1 cellular context compared by ENCODE assay signal in genomic region chr5:68406767-68407232, GRCh38.
A peak's percentile ranks its signal among the peaks of the same experiment; 100 is the strongest.
TF ChIP-seq lines count a peak whose summit lies in the region.

No MANE protein-coding gene starts in this region.

TF ChIP-seq in K562, 482 proteins besides CTCF, POLR2A, EP300 and RAD21 (continued from another document):
- no peak for TF ChIP-seq CEBPZ (IDR thresholded peaks at IDR 0.05; ENCODE audit: borderline replicate concordance, low read depth, low read length)
- TF ChIP-seq BHLHE40 (IDR thresholded peaks at IDR 0.05; ENCODE audit: low read length) = peak; percentile 28; the same call in 1 of the 2 replicates
- no peak for TF ChIP-seq DDX20 (tag; IDR thresholded peaks at IDR 0.05; ENCODE audit: low read depth)
- TF ChIP-seq CGGBP1 (CRISPR knock-in tag; IDR thresholded peaks at IDR 0.05) = no peak
- TF ChIP-seq L3MBTL2 (IDR thresholded peaks at IDR 0.05) = no peak
- peak; percentile 57 for TF ChIP-seq SMAD4 (CRISPR knock-in tag; conservative IDR thresholded peaks at IDR 0.05)
- TF ChIP-seq ETV1 (tag; conservative IDR thresholded peaks at IDR 0.05; ENCODE audit: low read depth) = no peak
- TF ChIP-seq HSF4 (CRISPR knock-in tag; IDR thresholded peaks at IDR 0.05; ENCODE audit: borderline replicate concordance) = no peak
- TF ChIP-seq SPI1 (IDR thresholded peaks at IDR 0.05; ENCODE audit: borderline replicate concordance, low read depth, low read length) = peak; percentile 76; the same call in 1 of the 2 replicates
- peak; percentile 76 for TF ChIP-seq CTBP1 (IDR thresholded peaks at IDR 0.05; ENCODE audit: borderline replicate concordance)
- 0 out of 2 replicates have a peak, but pooled peaks have one; percentile 65 for TF ChIP-seq DMBX1 (CRISPR knock-in tag; IDR thresholded peaks at IDR 0.05; ENCODE audit: borderline replicate concordance)
- no peak for TF ChIP-seq SRSF1 (IDR thresholded peaks at IDR 0.05; ENCODE audit: low read depth, low read length)
